In genomic region chr18:60096428-60096827, GRCh38 we compare ENCODE assay signal across 25 cellular contexts.
DNase-seq lines count a peak whose midpoint lies in the region; ATAC-seq, FAIRE-seq and TF ChIP-seq lines count a peak whose summit lies in the region.
"Had no signal": no experiment of that assay in that cellular context is flagged by ENCODE, and none has a peak within 500 bp of the region (broad histone marks: within the 10 kb centered on the region; RNA-seq: fewer than 3 reads in every experiment).

No MANE protein-coding gene starts in this region.

- H3K9me2 ChIP-seq in GM23338 (ENCODE audit: insufficient read depth) = no peaks in the 10 kb centered on the region

- ATAC-seq in GM23338 (no peak), GM18909 (IDR thresholded peaks at IDR 0.05; ENCODE audit: poor library complexity, unreplicated experiment) (no peak), GM21381 (IDR thresholded peaks at IDR 0.05; ENCODE audit: unreplicated experiment) (no peak)
- no peak for ATAC-seq in natural killer cell treated with Interleukin-12 subunit alpha and Interleukin-12 subunit beta and Interleukin-15 and Interleukin-18, amount 100 ng/mL, for 72 hours
- no peak for ATAC-seq in stimulated activated effector memory CD8-positive, alpha-beta T cell treated with anti-CD3 and anti-CD28 coated beads, Interleukin-12 subunit alpha, Interleukin-12 subunit beta, amount 100 ng/mL, for 72 hours
- ATAC-seq: left ventricle myocardium superior; right cardiac atrium; Right ventricle myocardium inferior; stimulated activated naive CD8-positive, alpha-beta T cell treated with anti-CD3 and anti-CD28 coated beads, Interleukin-15, amount 100 ng/mL, for 72 hours had no signal

- H3K4me2 ChIP-seq in GM23338 (no peak overlapping the region), keratinocyte (ENCODE audit: control insufficient read depth, extremely low read depth, insufficient read depth, low read depth, low read length) (no peak overlapping the region)

- H4K20me1 ChIP-seq in GM23338 (replicated peaks; ENCODE audit: insufficient read depth) (no peaks in the 10 kb centered on the region), keratinocyte (ENCODE audit: control insufficient read depth, extremely low read depth, insufficient read depth, low read length) (no peaks in the 10 kb centered on the region)

- H2AFZ ChIP-seq in GM23338 = no peak overlapping the region
- H2AFZ ChIP-seq in keratinocyte (ENCODE audit: control insufficient read depth, low read length) = peak overlapping the region; percentile 41

- dilution Hi-C loops in keratinocyte (cut with MboI; ENCODE audit: extremely low pct_ligation_motif_present, low sequenced_read_pairs) = no loop called here

- no peak for TF ChIP-seq CTCF in GM23338 (conservative IDR thresholded peaks at IDR 0.05; ENCODE audit: low read depth in 2 of 2)
- no peak for TF ChIP-seq CTCF in keratinocyte (optimal IDR thresholded peaks at IDR 0.05 in 1 of 3, IDR thresholded peaks at IDR 0.05 in 1 of 3, conservative IDR thresholded peaks at IDR 0.05 in 1 of 3; ENCODE audit: extremely low read depth in 1 of 3, insufficient read depth in 2 of 3, low read length in 3 of 3)

- H3K36me3 Mint-ChIP-seq in GM23338 (ENCODE audit: low read depth) = no peaks in the 10 kb centered on the region
- no peaks in the 10 kb centered on the region for H3K36me3 Mint-ChIP-seq in natural killer cell treated with Interleukin-12 subunit alpha and Interleukin-12 subunit beta and Interleukin-15 and Interleukin-18, amount 100 ng/mL, for 72 hours
- no peaks in the 10 kb centered on the region for H3K36me3 Mint-ChIP-seq in stimulated activated effector memory CD8-positive, alpha-beta T cell treated with anti-CD3 and anti-CD28 coated beads, Interleukin-12 subunit alpha, Interleukin-12 subunit beta, amount 100 ng/mL, for 72 hours
- H3K36me3 Mint-ChIP-seq: CD14-positive monocyte had no signal

- H3K36me3 ChIP-seq in GM23338 (ENCODE audit: insufficient read depth) = no peaks in the 10 kb centered on the region
- H3K36me3 ChIP-seq in keratinocyte (ENCODE audit: control insufficient read depth in 2 of 2, extremely low read depth in 1 of 2, insufficient read depth in 2 of 2, low read length in 2 of 2) = no peaks in the 10 kb centered on the region
- H3K36me3 ChIP-seq: brain microvascular endothelial cell, ovary, tibial nerve had no signal

- peaks cover 10% of the 10 kb centered on the region; the same call in 2 of the 3 replicates for H3K9me3 Mint-ChIP-seq in GM23338
- H3K9me3 Mint-ChIP-seq in natural killer cell treated with Interleukin-12 subunit alpha and Interleukin-12 subunit beta and Interleukin-15 and Interleukin-18, amount 100 ng/mL, for 72 hours = peaks cover 12% of the 10 kb centered on the region
- peaks cover 3% of the 10 kb centered on the region for H3K9me3 Mint-ChIP-seq in stimulated activated effector memory CD8-positive, alpha-beta T cell treated with anti-CD3 and anti-CD28 coated beads, Interleukin-12 subunit alpha, Interleukin-12 subunit beta, amount 100 ng/mL, for 72 hours

- H3K9me3 ChIP-seq in keratinocyte (ENCODE audit: control insufficient read depth, low read depth, low read length) = no peaks in the 10 kb centered on the region
- H3K9me3 ChIP-seq: ovary had no signal

- H3K4me1 ChIP-seq in GM23338 (ENCODE audit: insufficient read depth) (no peaks in the 10 kb centered on the region), keratinocyte (ENCODE audit: control insufficient read depth, extremely low read depth, insufficient read depth, low read length) (no peaks in the 10 kb centered on the region)
- H3K4me1 ChIP-seq: tibial nerve had no signal

- H3K79me2 ChIP-seq in GM23338 (replicated peaks; ENCODE audit: insufficient read depth) = no peaks in the 10 kb centered on the region
- H3K79me2 ChIP-seq in keratinocyte (ENCODE audit: control insufficient read depth, insufficient read depth, low read length) = no peaks in the 10 kb centered on the region

- FAIRE-seq in RCC 7860 (lab: Jason Lieb, UNC) = no peak
- no peak for FAIRE-seq in keratinocyte (lab: Jason Lieb, UNC)

- in situ Hi-C loops in ACHN (cut with HindIII; ENCODE audit: low pct_ligation_motif_present, low pct_unique_long_range_greater_than_20kb, low sequenced_read_pairs) = no loop called here

- H3K9ac ChIP-seq in keratinocyte (ENCODE audit: control insufficient read depth, extremely low read depth, insufficient read depth, low read length) = no peak overlapping the region

- H3K4me3 ChIP-seq in GM23338 = no peak overlapping the region
- no peak overlapping the region for H3K4me3 ChIP-seq in keratinocyte (ENCODE audit: control insufficient read depth in 2 of 3, extremely low read depth in 1 of 3, insufficient read depth in 2 of 3, low read depth in 1 of 3, low read length in 3 of 3)
- H3K4me3 ChIP-seq: ovary, tibial nerve had no signal

- no peaks in the 10 kb centered on the region for H3K9me1 ChIP-seq in keratinocyte (ENCODE audit: control insufficient read depth, extremely low read depth, insufficient read depth, low read length)

- no peak overlapping the region for H3K4me3 Mint-ChIP-seq in GM23338
- no peak overlapping the region for H3K4me3 Mint-ChIP-seq in natural killer cell treated with Interleukin-12 subunit alpha and Interleukin-12 subunit beta and Interleukin-15 and Interleukin-18, amount 100 ng/mL, for 72 hours
- no peak overlapping the region for H3K4me3 Mint-ChIP-seq in stimulated activated effector memory CD8-positive, alpha-beta T cell treated with anti-CD3 and anti-CD28 coated beads, Interleukin-12 subunit alpha, Interleukin-12 subunit beta, amount 100 ng/mL, for 72 hours
- H3K4me3 Mint-ChIP-seq: CD14-positive monocyte; nephron; stimulated activated naive CD8-positive, alpha-beta T cell treated with anti-CD3 and anti-CD28 coated beads, Interleukin-15, amount 100 ng/mL, for 72 hours had no signal

- H3K4me1 Mint-ChIP-seq in GM23338 = no peaks in the 10 kb centered on the region
- H3K4me1 Mint-ChIP-seq in natural killer cell treated with Interleukin-12 subunit alpha and Interleukin-12 subunit beta and Interleukin-15 and Interleukin-18, amount 100 ng/mL, for 72 hours (ENCODE audit: low read depth in 2 of 2) = no peaks in the 10 kb centered on the region
- H3K4me1 Mint-ChIP-seq in stimulated activated effector memory CD8-positive, alpha-beta T cell treated with anti-CD3 and anti-CD28 coated beads, Interleukin-12 subunit alpha, Interleukin-12 subunit beta, amount 100 ng/mL, for 72 hours = no peaks in the 10 kb centered on the region
- H3K4me1 Mint-ChIP-seq: stimulated activated naive CD8-positive, alpha-beta T cell treated with anti-CD3 and anti-CD28 coated beads, Interleukin-15, amount 100 ng/mL, for 72 hours had no signal

- DNase-seq in ACHN = peak; percentile 55
- no peak for DNase-seq in GM23338 (ENCODE audit: low spot score)
- peak; percentile 13 for DNase-seq in RCC 7860 (ENCODE audit: low spot score)
- no peak for DNase-seq in keratinocyte (ENCODE audit: low read depth, low spot score)
- no peak for DNase-seq in natural killer cell treated with Interleukin-12 subunit alpha and Interleukin-12 subunit beta and Interleukin-15 and Interleukin-18, amount 100 ng/mL, for 72 hours (ENCODE audit: low spot score)
- DNase-seq in stimulated activated effector memory CD8-positive, alpha-beta T cell treated with anti-CD3 and anti-CD28 coated beads, Interleukin-12 subunit alpha, Interleukin-12 subunit beta, amount 100 ng/mL, for 72 hours (ENCODE audit: low spot score in 2 of 2) = no peak
- DNase-seq: activated gamma-delta T cell treated with Interleukin-2 at 50 U/mL for 16 hours; activated T-cell treated with anti-CD3 and anti-CD28 coated beads, Interleukin-2, amount 50 U/mL, for 1 hour; brain microvascular endothelial cell; DMS 273 treated with DMSO at 0.1 percent for 48 hours; left ventricle myocardium superior; midbrain; NCI-H1436 treated with DMSO at 0.1 percent for 48 hours; NCI-H524; ovary; right cardiac atrium; stimulated activated CD4-positive, alpha-beta T cell treated with anti-CD3 and anti-CD28 coated beads, Interleukin-12 subunit alpha, Interleukin-12 subunit beta, amount 100 ng/mL, for 4 hours; stimulated activated naive CD8-positive, alpha-beta T cell treated with anti-CD3 and anti-CD28 coated beads, Interleukin-15, amount 100 ng/mL, for 72 hours; T1000 had no signal

- H3K27me3 ChIP-seq in GM23338 (ENCODE audit: insufficient read depth) = no peaks in the 10 kb centered on the region
- H3K27me3 ChIP-seq in keratinocyte (ENCODE audit: control insufficient read depth, extremely low read depth, insufficient read depth, low read length) = no peaks in the 10 kb centered on the region
- H3K27me3 ChIP-seq: brain microvascular endothelial cell, ovary, tibial nerve had no signal

- 0 out of 2 replicates have a peak overlapping the region, but pooled peaks have one; percentile 8 for H3K27ac Mint-ChIP-seq in GM23338
- H3K27ac Mint-ChIP-seq in natural killer cell treated with Interleukin-12 subunit alpha and Interleukin-12 subunit beta and Interleukin-15 and Interleukin-18, amount 100 ng/mL, for 72 hours = no peak overlapping the region
- no peak overlapping the region for H3K27ac Mint-ChIP-seq in stimulated activated effector memory CD8-positive, alpha-beta T cell treated with anti-CD3 and anti-CD28 coated beads, Interleukin-12 subunit alpha, Interleukin-12 subunit beta, amount 100 ng/mL, for 72 hours
- H3K27ac Mint-ChIP-seq: CD14-positive monocyte; nephron; stimulated activated naive CD8-positive, alpha-beta T cell treated with anti-CD3 and anti-CD28 coated beads, Interleukin-15, amount 100 ng/mL, for 72 hours had no signal

- H3K27ac ChIP-seq in GM23338 (ENCODE audit: low read depth) (no peak overlapping the region), keratinocyte (ENCODE audit: control insufficient read depth, insufficient read depth, low read length) (no peak overlapping the region)
- H3K27ac ChIP-seq: brain microvascular endothelial cell, ovary, tibial nerve had no signal

- H3F3A ChIP-seq in GM23338 (replicated peaks; ENCODE audit: low read depth) = no peaks in the 10 kb centered on the region

- no peaks in the 10 kb centered on the region for H3K27me3 Mint-ChIP-seq in GM23338 (ENCODE audit: insufficient read depth, low read depth, poor library complexity)
- H3K27me3 Mint-ChIP-seq in natural killer cell treated with Interleukin-12 subunit alpha and Interleukin-12 subunit beta and Interleukin-15 and Interleukin-18, amount 100 ng/mL, for 72 hours = peaks cover 0 to 5% of the 10 kb centered on the region in 2 donors
- H3K27me3 Mint-ChIP-seq: stimulated activated naive CD8-positive, alpha-beta T cell treated with anti-CD3 and anti-CD28 coated beads, Interleukin-15, amount 100 ng/mL, for 72 hours had no signal

Comparison
In these comparisons a context has a peak if more than half of its experiments do, and no peak if none do; other contexts are left out.
1. DNase-seq: peak in ACHN (single experiment) and RCC 7860 (single experiment); none in GM23338 (single experiment), keratinocyte (single experiment), natural killer cell treated with Interleukin-12 subunit alpha and Interleukin-12 subunit beta and Interleukin-15 and Interleukin-18, amount 100 ng/mL, for 72 hours (single experiment) and stimulated activated effector memory CD8-positive, alpha-beta T cell treated with anti-CD3 and anti-CD28 coated beads, Interleukin-12 subunit alpha, Interleukin-12 subunit beta, amount 100 ng/mL, for 72 hours (0 of 2).